ENCODE assay signal across 8 cellular contexts in the genomic region with DNA sequence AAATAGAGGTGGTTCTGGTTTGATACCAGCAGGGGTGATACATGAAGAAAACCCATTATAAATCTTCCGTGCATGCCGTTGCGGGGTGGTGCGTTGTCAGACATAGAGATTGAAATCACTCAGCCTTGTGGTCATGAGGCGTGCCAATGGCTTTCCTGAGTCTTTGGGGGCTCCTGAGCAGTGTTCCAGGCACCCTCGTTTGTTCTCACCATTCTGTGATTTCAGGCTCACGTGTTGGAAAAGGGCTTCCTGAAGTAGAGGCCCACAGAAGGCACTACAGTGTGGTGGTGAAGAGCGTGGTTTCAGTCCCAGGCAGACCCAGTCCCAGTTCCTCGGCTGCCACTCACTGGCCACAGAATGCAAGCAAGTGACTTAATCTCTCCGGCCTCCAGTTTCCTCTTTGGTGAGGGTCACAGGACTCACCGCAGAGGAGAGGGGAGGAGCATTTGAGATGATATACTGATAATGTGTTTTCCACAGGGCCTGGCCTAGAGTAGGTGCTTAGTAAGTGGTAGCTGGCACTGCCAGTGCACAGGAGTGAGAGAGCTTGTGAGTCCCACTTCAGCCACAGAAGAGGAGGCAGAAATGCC. TPM values are rescaled to one million over a fixed set of nuclear protein-coding genes. Genes with fewer than 3 reads are reported as not detected.
DNase-seq lines count a peak whose midpoint lies in the region; ATAC-seq, FAIRE-seq and TF ChIP-seq lines count a peak whose summit lies in the region.

No MANE protein-coding gene starts in this region.

- H2AK5ac ChIP-seq in H1 (ENCODE audit: low read depth, low read length), result no peak overlapping the region

- H3K79me2 ChIP-seq in KMS-11 (ENCODE audit: insufficient read depth, low read depth) (no peaks in the 10 kb centered on the region), H1 (ENCODE audit: control insufficient read depth in 1 of 2, insufficient read depth in 2 of 2, low read length in 2 of 2) (no peaks in the 10 kb centered on the region)

- CTCF ChIA-PET in H1 (lab: Charles Lee; ENCODE audit: partially characterized antibody), result interaction anchor here (0.6 to 2.9 kb wide), 8 partner anchors 8 to 200 kb away, joined by 3 to 23 read pairs (median 4); no protein-coding TSS in a partner anchor

- no peak overlapping the region for H3K56ac ChIP-seq in H1 (replicated peaks; ENCODE audit: insufficient read length, low read depth, low read length)

- H3K9me3 ChIP-seq in H1 (ENCODE audit: insufficient read depth in 2 of 2, low read depth in 1 of 2, low read length in 1 of 2), result no peaks in the 10 kb centered on the region

- peak; percentile 89 for ATAC-seq in GM21737 (IDR thresholded peaks at IDR 0.05; ENCODE audit: unreplicated experiment)

- H4K20me1 ChIP-seq in KMS-11 (ENCODE audit: insufficient read depth) (no peaks in the 10 kb centered on the region), H1 (replicated peaks in 1 of 2; ENCODE audit: control insufficient read depth in 1 of 2, insufficient read depth in 2 of 2, low read length in 2 of 2) (no peaks in the 10 kb centered on the region)

- H3K4me3 ChIP-seq in KMS-11 (IDR thresholded peaks at IDR 0.05; ENCODE audit: insufficient read depth, low read depth, low read length), result no peak overlapping the region
- H3K4me3 ChIP-seq in H1 (ENCODE audit: extremely low read depth in 1 of 4, insufficient read depth in 2 of 4, low read depth in 3 of 4, low read length in 4 of 4), result no peak overlapping the region

- H2BK20ac ChIP-seq in H1 (ENCODE audit: low read length), result no peak overlapping the region

- TF ChIP-seq EP300 in H1 (IDR thresholded peaks at IDR 0.05; ENCODE audit: borderline replicate concordance in 1 of 2, low read depth in 2 of 2, low read length in 2 of 2), result no peak

- H3K9ac ChIP-seq in KMS-11, result no peak overlapping the region
- no peak overlapping the region for H3K9ac ChIP-seq in H1 (replicated peaks in 1 of 4; ENCODE audit: extremely low read depth in 1 of 4, low read depth in 3 of 4, low read length in 3 of 4)

- H2BK120ac ChIP-seq in H1 (replicated peaks; ENCODE audit: low read depth, low read length), result no peak overlapping the region

- H2BK5ac ChIP-seq in H1 (ENCODE audit: low read depth, low read length), result no peak overlapping the region

- H3K4ac ChIP-seq in H1 (replicated peaks; ENCODE audit: insufficient read length, low read depth, low read length), result no peak overlapping the region

- H2BK15ac ChIP-seq in H1 (ENCODE audit: low read length), result no peak overlapping the region

- DNase-seq in GF-D8 (lab: John Stamatoyannopoulos, UW), result peak; percentile 93
- DNase-seq in activated CD4-positive, CD25-positive, alpha-beta regulatory T cell treated with anti-CD3 and anti-CD28 coated beads, Interleukin-2, amount 50 U/mL, for 16 hours (ENCODE audit: low read depth, low spot score), result peak; percentile 15
- no peak for DNase-seq in H1 (ENCODE audit: low read depth in 1 of 2, low spot score in 2 of 2)
- DNase-seq in non-pigmented ciliary epithelial cell (ENCODE audit: low read depth), result peak; percentile 71
- no peak for DNase-seq in SHP77 treated with DMSO at 0.1 percent for 48 hours (lab: John Stamatoyannopoulos, UW)
- DNase-seq in NCI-H345 treated with DMSO at 0.1 percent for 48 hours (lab: John Stamatoyannopoulos, UW; ENCODE audit: unreplicated experiment), result no peak

- H4K8ac ChIP-seq in H1 (ENCODE audit: extremely low read depth, insufficient read depth, low read length), result no peak overlapping the region

- H3K4me1 ChIP-seq in KMS-11 (ENCODE audit: low read depth, poor library complexity, severe bottlenecking) (peaks cover 20% of the 10 kb centered on the region), H1 (replicated peaks in 1 of 4; ENCODE audit: control insufficient read depth in 3 of 4, insufficient read depth in 4 of 4, low read length in 3 of 4) (no peaks in the 10 kb centered on the region)

- peak in 1 of 2 experiments; percentile 31; a peak in 1 of 4 replicates for TF ChIP-seq RAD21 in H1 (IDR thresholded peaks at IDR 0.05 in 1 of 2, conservative IDR thresholded peaks at IDR 0.05 in 1 of 2; ENCODE audit: low read depth in 2 of 2, low read length in 2 of 2)

- no peak overlapping the region for H4K5ac ChIP-seq in H1 (ENCODE audit: insufficient read length, low read depth, low read length)

- H2AFZ ChIP-seq in KMS-11 (ENCODE audit: low read depth), result peak overlapping the region; percentile 41; the same call in 1 of the 2 replicates
- H2AFZ ChIP-seq in H1 (ENCODE audit: low read length), result peak overlapping the region; percentile 60; the same call in 1 of the 2 replicates

- no peak overlapping the region for H3K23ac ChIP-seq in H1 (ENCODE audit: insufficient read length)

- H3K14ac ChIP-seq in H1 (ENCODE audit: insufficient read length), result no peak overlapping the region

- no peaks in the 10 kb centered on the region for H3K36me3 ChIP-seq in KMS-11 (ENCODE audit: insufficient read depth)
- no peaks in the 10 kb centered on the region for H3K36me3 ChIP-seq in H1 (ENCODE audit: control insufficient read depth in 2 of 4, insufficient read depth in 4 of 4, low read length in 3 of 4)

- TF ChIP-seq CTCF in KMS-11 (conservative IDR thresholded peaks at IDR 0.05; ENCODE audit: low read depth, low read length) (peak; percentile 47), H1 (IDR thresholded peaks at IDR 0.05; ENCODE audit: control extremely low read depth in 1 of 3, insufficient read depth in 1 of 3, low read depth in 1 of 3, low read length in 3 of 3) (no peak)

- H3K4me2 ChIP-seq in KMS-11 (peak overlapping the region; percentile 53), H1 (ENCODE audit: insufficient read depth in 1 of 2, low read depth in 2 of 2, low read length in 2 of 2) (no peak overlapping the region)

- peak overlapping the region; percentile 20; the same call in 1 of the 2 replicates for H3K27ac ChIP-seq in KMS-11
- no peak overlapping the region for H3K27ac ChIP-seq in H1 (ENCODE audit: low read depth, low read length)

- POLR2A ChIA-PET in H1 (lab: Charles Lee; ENCODE audit: partially characterized antibody), result no interaction called here

- H3K27me3 ChIP-seq in KMS-11 (ENCODE audit: insufficient read depth, low read depth) (no peaks in the 10 kb centered on the region), H1 (replicated peaks in 1 of 4; ENCODE audit: control insufficient read depth in 3 of 4, extremely low read depth in 1 of 4, insufficient read depth in 3 of 4, low read length in 3 of 4) (no peaks in the 10 kb centered on the region)

- no peak overlapping the region; the same call in 1 of the 2 replicates for H3K18ac ChIP-seq in H1 (ENCODE audit: extremely low read depth, low read length)

- WGBS in H1 (ENCODE audit: extremely low coverage in 1 of 2, insufficient coverage in 1 of 2, insufficient read length in 1 of 2, insufficient replicate concordance in 2 of 2, low coverage in 1 of 2, low lambda C conversion rate in 2 of 2, missing lambda C conversion rate in 1 of 2), 2 experiments, result 88% methylated on average over 11 of the region's 11 CpGs; no CpG with 5 or more reads in 1 of the 2 experiments

- no peaks in the 10 kb centered on the region for H3K79me1 ChIP-seq in H1 (ENCODE audit: low read depth, low read length)

- no peak for FAIRE-seq in H1 (lab: Jason Lieb, UNC)

- TF ChIP-seq POLR2A in H1 (IDR thresholded peaks at IDR 0.05; ENCODE audit: control extremely low read depth in 1 of 2, low read depth in 2 of 2, low read length in 2 of 2), result no peak

- H2BK12ac ChIP-seq in H1 (ENCODE audit: low read depth, low read length), result no peak overlapping the region; the same call in 1 of the 2 replicates

- no peaks in the 10 kb centered on the region for H3K23me2 ChIP-seq in H1 (ENCODE audit: low read depth, low read length)

- H4K91ac ChIP-seq in H1 (replicated peaks; ENCODE audit: insufficient read length, low read length), result no peak overlapping the region

TF ChIP-seq in H1, 55 proteins besides CTCF, POLR2A, EP300 and RAD21 (continues in another document):
- TF ChIP-seq KDM4A (IDR thresholded peaks at IDR 0.05; ENCODE audit: low read depth, low read length, severe bottlenecking) (no peak), CBX8 (IDR thresholded peaks at IDR 0.05; ENCODE audit: borderline replicate concordance, low read depth, low read length) (no peak), SP4 (IDR thresholded peaks at IDR 0.05; ENCODE audit: low read length) (no peak), MAFK (IDR thresholded peaks at IDR 0.05; ENCODE audit: low read depth, low read length) (no peak), SP1 (IDR thresholded peaks at IDR 0.05; ENCODE audit: low read depth, low read length) (no peak), SAP30 (IDR thresholded peaks at IDR 0.05; ENCODE audit: insufficient read depth, insufficient replicate concordance, low read length) (no peak), RBBP5 (IDR thresholded peaks at IDR 0.05; ENCODE audit: borderline replicate concordance, low read depth, low read length) (no peak), GTF2F1 (IDR thresholded peaks at IDR 0.05; ENCODE audit: borderline replicate concordance, low read depth, low read length) (no peak), CREB1 (IDR thresholded peaks at IDR 0.05) (no peak), SP2 (IDR thresholded peaks at IDR 0.05; ENCODE audit: low read length) (no peak), PHF8 (conservative IDR thresholded peaks at IDR 0.05; ENCODE audit: low read depth, low read length) (no peak)
- TF ChIP-seq, protein P1, sequence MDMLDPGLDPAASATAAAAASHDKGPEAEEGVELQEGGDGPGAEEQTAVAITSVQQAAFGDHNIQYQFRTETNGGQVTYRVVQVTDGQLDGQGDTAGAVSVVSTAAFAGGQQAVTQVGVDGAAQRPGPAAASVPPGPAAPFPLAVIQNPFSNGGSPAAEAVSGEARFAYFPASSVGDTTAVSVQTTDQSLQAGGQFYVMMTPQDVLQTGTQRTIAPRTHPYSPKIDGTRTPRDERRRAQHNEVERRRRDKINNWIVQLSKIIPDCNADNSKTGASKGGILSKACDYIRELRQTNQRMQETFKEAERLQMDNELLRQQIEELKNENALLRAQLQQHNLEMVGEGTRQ (IDR thresholded peaks at IDR 0.05; ENCODE audit: low read length), result no peak
- TF ChIP-seq, protein P2, sequence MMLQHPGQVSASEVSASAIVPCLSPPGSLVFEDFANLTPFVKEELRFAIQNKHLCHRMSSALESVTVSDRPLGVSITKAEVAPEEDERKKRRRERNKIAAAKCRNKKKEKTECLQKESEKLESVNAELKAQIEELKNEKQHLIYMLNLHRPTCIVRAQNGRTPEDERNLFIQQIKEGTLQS (IDR thresholded peaks at IDR 0.05; ENCODE audit: insufficient read depth, low read depth, low read length), result no peak

RNA-seq across cellular contexts. Expression of a gene that starts 20.5 kb away (rescaled TPM):
- total RNA-seq in H1 (2021; fragmentation: NEBNext Ultra II Directional; extraction: Animal tissue kit (Norgen Biotek cat#: 25700)), result 21.6 and 22.9 TPM in 2 replicates
- 13.2 and 31.2 TPM in 2 replicates for polyA plus RNA-seq in H1 (2011; rRNA removed)
- polyA plus RNA-seq in H1 (2011; cell fraction: cytosol; rRNA removed), result 49.0 TPM
- polyA plus RNA-seq in H1 (2011; cell fraction: nucleus; rRNA removed), result 23.8 TPM
- polyA plus RNA-seq in H1 (2012, experiment 1 of 2), result 47.6 to 52.5 TPM (median 49.8 TPM) in 4 replicates
- 6.8 TPM for polyA plus RNA-seq in H1 (2012, experiment 2 of 2)
- polyA plus RNA-seq in H1 (2013, experiment 1 of 2), result 21.4 TPM
- polyA plus RNA-seq in H1 (2013, experiment 2 of 2), result 21.3 TPM
- 23.9 and 28.2 TPM in 2 replicates for polyA minus RNA-seq in H1 (2011; rRNA and poly(A)+ RNA removed)
- polyA minus RNA-seq in H1 (2011; cell fraction: cytosol; rRNA and poly(A)+ RNA removed), result 8.4 TPM
- 34.3 TPM for polyA minus RNA-seq in H1 (2011; cell fraction: nucleus; rRNA and poly(A)+ RNA removed)

Comparison
In these comparisons a context has a peak if more than half of its experiments do, and no peak if none do; other contexts are left out.
1. DNase-seq: peak in GF-D8 (single experiment), activated CD4-positive, CD25-positive, alpha-beta regulatory T cell treated with anti-CD3 and anti-CD28 coated beads, Interleukin-2, amount 50 U/mL, for 16 hours (single experiment) and non-pigmented ciliary epithelial cell (single experiment); none in H1 (0 of 2), SHP77 treated with DMSO at 0.1 percent for 48 hours (single experiment) and NCI-H345 treated with DMSO at 0.1 percent for 48 hours (single experiment).